Comparison of ENCODE assay signal across 8 cellular contexts in genomic region chr15:34337557-34338306, GRCh38. TPM values are rescaled to one million over a fixed set of nuclear protein-coding genes. Genes with fewer than 3 reads are reported as not detected.
A peak's percentile ranks its signal among the peaks of the same experiment; 100 is the strongest.
DNase-seq lines count a peak whose midpoint lies in the region; ATAC-seq and TF ChIP-seq lines count a peak whose summit lies in the region.

Gene SLC12A6 (minus strand): TSS chr15:34337781. CDS start chr15:34336680, 1,101 bp downstream.

- H3K27ac Mint-ChIP-seq in activated CD4-positive, alpha-beta memory T cell treated with anti-CD3 and anti-CD28 coated beads for 36 hours, result peak within 1 kb of the TSS; percentile 88

- H3K9me3 Mint-ChIP-seq in activated CD4-positive, alpha-beta memory T cell treated with anti-CD3 and anti-CD28 coated beads for 36 hours, result no peaks in the 10 kb centered on the region

- POLR2A ChIA-PET in activated CD4-positive, alpha-beta memory T cell treated with anti-CD3 and anti-CD28 coated beads for 36 hours (lab: Charles Lee), result interaction anchor here (0.8 to 4.3 kb wide), 4 partner anchors 10 to 246 kb away, joined by 3 to 29 read pairs (median 5); partner anchors contain the start of genes GOLGA8B and LPCAT4

- no peaks in the 10 kb centered on the region for H3K27me3 Mint-ChIP-seq in activated CD4-positive, alpha-beta memory T cell treated with anti-CD3 and anti-CD28 coated beads for 36 hours

- ATAC-seq in GM19351 (IDR thresholded peaks at IDR 0.05; ENCODE audit: unreplicated experiment), result peak; percentile 63
- ATAC-seq in HG03520 (IDR thresholded peaks at IDR 0.05; ENCODE audit: unreplicated experiment), result peak; percentile 67

- no peak for TF ChIP-seq POLR2A in lower leg skin (IDR thresholded peaks at IDR 0.05)

- intact Hi-C loops in activated CD4-positive, alpha-beta memory T cell treated with anti-CD3 and anti-CD28 coated beads for 36 hours (cut with micrococcal nuclease), result loop anchor here (1.0 to 10.0 kb wide), 3 partner anchors 30 to 1207 kb away; partner anchors contain the start of genes DPH6, LPCAT4 and ZNF770
- intact Hi-C loops in lower leg skin (cut with DNase I; ENCODE audit: low total_unique reads), result no loop called here

- 0 to 2% methylated on average over 44 to 56 of the region's 78 CpGs for WGBS in lower leg skin, 2 donors

- TF ChIP-seq CTCF in lower leg skin (IDR thresholded peaks at IDR 0.05), result no peak

- peak within 1 kb of the TSS; percentile 88 for H3K4me3 ChIP-seq in lower leg skin (ENCODE audit: low read depth, poor library complexity, severe bottlenecking)

- H3K4me1 Mint-ChIP-seq in activated CD4-positive, alpha-beta memory T cell treated with anti-CD3 and anti-CD28 coated beads for 36 hours (ENCODE audit: low read depth), result peaks cover 68% of the 10 kb centered on the region

- CTCF ChIA-PET in activated CD4-positive, alpha-beta memory T cell treated with anti-CD3 and anti-CD28 coated beads for 36 hours (lab: Charles Lee), result interaction anchor here (0.7 to 5.3 kb wide), 5 partner anchors 10 to 246 kb away, joined by 3 to 46 read pairs (median 4); partner anchors contain the start of genes GOLGA8B, KATNBL1 and LPCAT4

- H3K36me3 Mint-ChIP-seq in activated CD4-positive, alpha-beta memory T cell treated with anti-CD3 and anti-CD28 coated beads for 36 hours, result peaks cover 28% of the 10 kb centered on the region

- DNase-seq in C1 segment of cervical spinal cord (lab: John Stamatoyannopoulos, UW) (peak in 13 of 14 donors; percentile 62 to 97 (median 87)), NCI-H82 (lab: John Stamatoyannopoulos, UW) (peak; percentile 98), dermis microvascular lymphatic vessel endothelial cell (ENCODE audit: low read depth in 2 of 2) (peak; percentile 55 to 91), lower leg skin (ENCODE audit: low spot score in 2 of 2) (peak; percentile 85 to 97)
- peak; percentile 92 for DNase-seq in activated CD4-positive, alpha-beta memory T cell treated with anti-CD3 and anti-CD28 coated beads for 36 hours
- DNase-seq in stimulated activated CD4-positive, alpha-beta T cell treated with anti-CD3 and anti-CD28 coated beads, Interleukin-4, amount 100 ng/mL, for 4 hours, result peak; percentile 89 to 90

- H3K4me3 Mint-ChIP-seq in activated CD4-positive, alpha-beta memory T cell treated with anti-CD3 and anti-CD28 coated beads for 36 hours, result peak within 1 kb of the TSS; percentile 95

RNA-seq across cellular contexts. Expression of gene SLC12A6, which starts in this region (rescaled TPM):
- total RNA-seq in activated CD4-positive, alpha-beta memory T cell treated with anti-CD3 and anti-CD28 coated beads for 36 hours, result 10 to 100 TPM; 18.4 to 18.5 TPM
- 22.2 and 27.9 TPM in 2 replicates for total RNA-seq in dermis microvascular lymphatic vessel endothelial cell
- 10 to 100 TPM; 23.1 to 25.7 (median 23.6) TPM for total RNA-seq in lower leg skin

Comparison
In these comparisons a context has a peak if more than half of its experiments do, and no peak if none do; other contexts are left out.
1. Peak in every context shown above with its lines: DNase-seq, ATAC-seq and H3K4me3 ChIP-seq.